ENCODE assay signal across 2 cellular contexts in genomic region chr3:98626151-98626550, GRCh38.
TF ChIP-seq lines count a peak whose summit lies in the region.

No MANE protein-coding gene starts in this region.

TF ChIP-seq in GM23338, 12 proteins besides CTCF, POLR2A, EP300 and RAD21:
- TF ChIP-seq ZNF331 (CRISPR knock-in tag; IDR thresholded peaks at IDR 0.05; ENCODE audit: low read depth) (no peak), ZNF462 (CRISPR knock-in tag; IDR thresholded peaks at IDR 0.05) (no peak), POLR2AphosphoS5 (IDR thresholded peaks at IDR 0.05; ENCODE audit: low read depth) (no peak), JUNB (IDR thresholded peaks at IDR 0.05; ENCODE audit: unreplicated experiment) (no peak), CREB1 (CRISPR knock-in tag; IDR thresholded peaks at IDR 0.05; ENCODE audit: low read depth) (no peak), EZH2 (IDR thresholded peaks at IDR 0.05; ENCODE audit: low read depth, unreplicated experiment) (no peak), ETS1 (IDR thresholded peaks at IDR 0.05) (no peak), ZNF114 (CRISPR knock-in tag; IDR thresholded peaks at IDR 0.05) (no peak), NANOG (IDR thresholded peaks at IDR 0.05; ENCODE audit: borderline replicate concordance) (no peak)
TF ChIP-seq in GM23338: peak in this region for 0.

TF ChIP-seq in GM12878, 131 proteins besides CTCF, POLR2A, EP300 and RAD21:
- TF ChIP-seq NRF1 (conservative IDR thresholded peaks at IDR 0.05; ENCODE audit: low read depth, low read length) = no peak
- no peak for TF ChIP-seq EGR1 (IDR thresholded peaks at IDR 0.05; ENCODE audit: borderline replicate concordance in 1 of 2, low read depth in 2 of 2, low read length in 2 of 2)
- no peak for TF ChIP-seq SPI1 (IDR thresholded peaks at IDR 0.05; ENCODE audit: borderline replicate concordance, insufficient read depth, low read depth, low read length)
- TF ChIP-seq BACH1 (IDR thresholded peaks at IDR 0.05; ENCODE audit: borderline replicate concordance) = no peak
- no peak for TF ChIP-seq E2F4 (IDR thresholded peaks at IDR 0.05; ENCODE audit: low read depth, low read length)
- TF ChIP-seq IKZF1 (conservative IDR thresholded peaks at IDR 0.05) = no peak
- TF ChIP-seq E2F8 (IDR thresholded peaks at IDR 0.05; ENCODE audit: low read depth, partially characterized antibody) = no peak
- TF ChIP-seq TCF12 (IDR thresholded peaks at IDR 0.05; ENCODE audit: low read depth, low read length) = no peak
- no peak for TF ChIP-seq RUNX3 (IDR thresholded peaks at IDR 0.05; ENCODE audit: low read length)
- TF ChIP-seq CBX5 (IDR thresholded peaks at IDR 0.05; ENCODE audit: low read depth) = no peak
